12 cellular contexts compared by ENCODE assay signal in the genomic region with DNA sequence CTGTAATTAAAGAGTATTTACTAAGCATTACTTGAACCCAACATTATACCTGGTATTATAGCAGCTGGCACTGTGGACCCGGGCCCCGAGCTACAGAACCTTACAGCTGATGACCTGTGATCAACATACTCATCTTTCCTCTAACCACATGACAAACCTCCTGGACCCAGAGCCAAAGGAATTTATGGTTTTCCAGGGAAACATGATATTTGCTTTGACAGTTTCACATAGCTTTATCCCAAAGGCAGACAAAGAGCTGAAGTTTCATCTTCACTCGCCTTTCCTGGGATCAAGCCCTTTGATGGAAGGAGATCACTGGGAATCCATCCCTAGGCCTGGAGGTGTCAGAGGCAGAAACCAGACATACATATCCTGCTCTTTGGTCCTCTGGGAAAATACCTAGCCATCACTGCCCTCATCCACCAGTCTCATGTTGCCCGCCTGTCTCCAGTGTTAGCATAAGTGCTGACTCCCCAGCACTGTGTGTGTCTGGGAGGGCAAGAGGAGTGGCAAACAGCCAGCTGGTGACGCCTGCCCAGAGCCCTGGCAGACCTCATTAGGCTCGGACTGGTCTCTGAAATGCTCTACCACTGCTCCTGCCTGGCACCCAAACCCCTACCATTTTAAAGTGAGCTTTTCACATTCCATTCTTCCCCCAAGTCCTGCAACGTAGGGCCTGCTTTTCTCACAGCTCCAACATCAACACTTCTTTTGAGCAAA.
DNase-seq lines count a peak whose midpoint lies in the region; FAIRE-seq and TF ChIP-seq lines count a peak whose summit lies in the region.
"Had no signal": no experiment of that assay in that cellular context is flagged by ENCODE, and none has a peak within 500 bp of the region (broad histone marks: within the 10 kb centered on the region; RNA-seq: fewer than 3 reads in every experiment).

No MANE protein-coding gene starts in this region.

- no peak overlapping the region for H3K4me3 ChIP-seq in fibroblast of the aortic adventitia (ENCODE audit: low read depth, low read length)

- no peak for TF ChIP-seq CTCF in fibroblast of the aortic adventitia (IDR thresholded peaks at IDR 0.05; ENCODE audit: insufficient read depth, low read length)

- FAIRE-seq in urothelium cell line (lab: Jason Lieb, UNC) = peak; percentile 87

- DNase-seq in NCI-H226 (peak; percentile 71), fibroblast of the aortic adventitia (ENCODE audit: low read depth) (peak; percentile 77), mucosa of gallbladder (ENCODE audit: low spot score) (peak; percentile 76), urothelium cell line (ENCODE audit: low spot score) (peak; percentile 52), NCI-H446 treated with DMSO at 0.1 percent for 48 hours (lab: John Stamatoyannopoulos, UW) (no peak), globus pallidus (ENCODE audit: low spot score) (no peak), COLO829 (ENCODE audit: low spot score) (no peak)
- DNase-seq: activated naive CD4-positive, alpha-beta T cell; central memory CD4-positive, alpha-beta T cell; midbrain; NCI-H2171; stimulated activated CD4-positive, alpha-beta T cell treated with anti-CD3 and anti-CD28 coated beads, Interleukin-4, amount 100 ng/mL, for 24 hours had no signal

Comparison
In these comparisons a context has a peak if more than half of its experiments do, and no peak if none do; other contexts are left out.
1. DNase-seq: peak in NCI-H226 (single experiment), fibroblast of the aortic adventitia (single experiment), mucosa of gallbladder (single experiment) and urothelium cell line (single experiment); none in NCI-H446 treated with DMSO at 0.1 percent for 48 hours (single experiment), globus pallidus (single experiment) and COLO829 (single experiment).